ENCODE assay signal across 25 cellular contexts in genomic region chr2:217643814-217644301, GRCh38.
A peak's percentile ranks its signal among the peaks of the same experiment; 100 is the strongest.
DNase-seq lines count a peak whose midpoint lies in the region; ATAC-seq and TF ChIP-seq lines count a peak whose summit lies in the region.
"Had no signal": no experiment of that assay in that cellular context is flagged by ENCODE, and none has a peak within 500 bp of the region (broad histone marks: within the 10 kb centered on the region; RNA-seq: fewer than 3 reads in every experiment).

No MANE protein-coding gene starts in this region.

- no peak overlapping the region for H3K4ac ChIP-seq in mesenchymal stem cell (ENCODE audit: low read depth in 1 of 2, low read length in 2 of 2)

- DNase-seq in GM23338 (ENCODE audit: low spot score) (no peak), esophagus squamous epithelium (lab: John Stamatoyannopoulos, UW) (no peak), mesenchymal stem cell (no peak), sciatic nerve (ENCODE audit: low spot score) (no peak), NCI-H1105 (lab: John Stamatoyannopoulos, UW) (no peak)
- DNase-seq: activated CD4-positive, alpha-beta T cell treated with anti-CD3 and anti-CD28 coated beads, Interleukin-2, amount 10 ng/mL, durations not matched to agents 24 days and 14 days; activated naive CD4-positive, alpha-beta T cell treated with Interleukin-2 at 50 U/mL for 16 hours; activated T-cell treated with anti-CD3 and anti-CD28 coated beads, Interleukin-2, amount 50 U/mL, for 48 hours; colonic mucosa; DMS53; effector memory CD8-positive, alpha-beta T cell; foreskin melanocyte; GF-D8; MV-4-11; naive B cell; NCI-H1694 treated with DMSO at 0.1 percent for 48 hours; NCI-H2171 treated with DMSO at 0.1 percent for 48 hours; right lobe of liver; RPMI8226 had no signal

- H3K4me1 ChIP-seq in GM23338 (ENCODE audit: insufficient read depth) (no peaks in the 10 kb centered on the region), esophagus squamous epithelium (peaks cover 4 to 39% (median 14%) of the 10 kb centered on the region in 3 donors), mesenchymal stem cell (ENCODE audit: control insufficient read depth, insufficient read depth, low read depth, low read length) (no peaks in the 10 kb centered on the region)
- H3K4me1 ChIP-seq: breast epithelium, colonic mucosa, right lobe of liver had no signal

- no peaks in the 10 kb centered on the region for H3K79me2 ChIP-seq in GM23338 (replicated peaks; ENCODE audit: insufficient read depth)

- H2AFZ ChIP-seq in GM23338, result peak overlapping the region; percentile 28; the same call in 1 of the 2 replicates
- H2AFZ ChIP-seq in mesenchymal stem cell (ENCODE audit: low read depth, low read length), result peak overlapping the region; percentile 14

- peaks cover 7% of the 10 kb centered on the region for H3K9me2 ChIP-seq in GM23338 (ENCODE audit: insufficient read depth)

- intact Hi-C loops in esophagus squamous epithelium (cut with DNase I) (no loop called here), sciatic nerve (cut with DNase I) (no loop called here)

- H3K18ac ChIP-seq in mesenchymal stem cell (ENCODE audit: low read depth in 1 of 2, low read length in 2 of 2), result no peak overlapping the region

- no peak overlapping the region for H3K14ac ChIP-seq in mesenchymal stem cell (ENCODE audit: low read length in 2 of 2)

- H3K4me2 ChIP-seq in GM23338 (no peak overlapping the region), mesenchymal stem cell (ENCODE audit: low read length, poor library complexity, severe bottlenecking) (no peak overlapping the region)

- WGBS in esophagus squamous epithelium, 2 donors, result 40 to 49% methylated on average over 5 of the region's 5 CpGs
- 35% methylated on average over 5 of the region's 5 CpGs for WGBS in mesenchymal stem cell

- H3K4me1 Mint-ChIP-seq in GM23338, result no peaks in the 10 kb centered on the region; the same call in 2 of the 3 replicates
- H3K4me1 Mint-ChIP-seq: activated CD4-positive, alpha-beta T cell treated with anti-CD3 and anti-CD28 coated beads, Interleukin-2, amount 10 ng/mL, durations not matched to agents 24 days and 14 days; naive B cell had no signal

- H2BK5ac ChIP-seq in mesenchymal stem cell (ENCODE audit: low read depth, low read length, poor library complexity, severe bottlenecking), result no peak overlapping the region

- H3K27me3 ChIP-seq in GM23338 (ENCODE audit: insufficient read depth), result no peaks in the 10 kb centered on the region
- H3K27me3 ChIP-seq in esophagus squamous epithelium, result no peaks in the 10 kb centered on the region
- H3K27me3 ChIP-seq in mesenchymal stem cell (ENCODE audit: control insufficient read depth in 1 of 2, insufficient read depth in 1 of 2, low read length in 2 of 2), result no peaks in the 10 kb centered on the region
- H3K27me3 ChIP-seq: breast epithelium, colonic mucosa, right lobe of liver had no signal

- no peaks in the 10 kb centered on the region for H3F3A ChIP-seq in GM23338 (replicated peaks; ENCODE audit: low read depth)

- no peak overlapping the region for H2AK5ac ChIP-seq in mesenchymal stem cell (ENCODE audit: low read length, severe bottlenecking)

- H3K9me3 ChIP-seq in esophagus squamous epithelium (no peaks in the 10 kb centered on the region), mesenchymal stem cell (ENCODE audit: control insufficient read depth, low read length) (no peaks in the 10 kb centered on the region)
- H3K9me3 ChIP-seq: breast epithelium, colonic mucosa, right lobe of liver had no signal

- H4K20me1 ChIP-seq in GM23338 (replicated peaks; ENCODE audit: insufficient read depth), result no peaks in the 10 kb centered on the region

- no peak overlapping the region for H2BK15ac ChIP-seq in mesenchymal stem cell (ENCODE audit: low read depth, poor library complexity, severe bottlenecking)

- no peak overlapping the region for H3K4me3 ChIP-seq in GM23338
- H3K4me3 ChIP-seq in esophagus squamous epithelium, result no peak overlapping the region
- no peak overlapping the region for H3K4me3 ChIP-seq in mesenchymal stem cell (ENCODE audit: insufficient read depth in 1 of 2, low read depth in 1 of 2, low read length in 2 of 2)
- H3K4me3 ChIP-seq: breast epithelium, colonic mucosa, right lobe of liver had no signal

- H3K9me3 Mint-ChIP-seq in GM23338, result no peaks in the 10 kb centered on the region
- H3K9me3 Mint-ChIP-seq: activated CD4-positive, alpha-beta T cell treated with anti-CD3 and anti-CD28 coated beads, Interleukin-2, amount 10 ng/mL, durations not matched to agents 24 days and 14 days had no signal

- no peak overlapping the region for H3K4me3 Mint-ChIP-seq in GM23338
- H3K4me3 Mint-ChIP-seq: activated CD4-positive, alpha-beta T cell treated with anti-CD3 and anti-CD28 coated beads, Interleukin-2, amount 10 ng/mL, durations not matched to agents 24 days and 14 days; effector memory CD8-positive, alpha-beta T cell; naive B cell had no signal

- no peaks in the 10 kb centered on the region for H3K79me1 ChIP-seq in mesenchymal stem cell (replicated peaks; ENCODE audit: low read length, poor library complexity, severe bottlenecking)

- H2BK12ac ChIP-seq in mesenchymal stem cell (ENCODE audit: low read length in 2 of 2), result no peak overlapping the region

- no peak for TF ChIP-seq CTCF in GM23338 (conservative IDR thresholded peaks at IDR 0.05; ENCODE audit: low read depth in 2 of 2)
- no peak for TF ChIP-seq CTCF in esophagus squamous epithelium (IDR thresholded peaks at IDR 0.05)

- H4K91ac ChIP-seq in mesenchymal stem cell (ENCODE audit: low read length), result no peak overlapping the region

- H3K9ac ChIP-seq in mesenchymal stem cell (ENCODE audit: low read length), result no peak overlapping the region

- peaks cover 5% of the 10 kb centered on the region for H3K27me3 Mint-ChIP-seq in GM23338 (ENCODE audit: insufficient read depth, low read depth, poor library complexity)
- H3K27me3 Mint-ChIP-seq: activated CD4-positive, alpha-beta T cell treated with anti-CD3 and anti-CD28 coated beads, Interleukin-2, amount 10 ng/mL, durations not matched to agents 24 days and 14 days had no signal

- no peak overlapping the region for H3K27ac Mint-ChIP-seq in GM23338
- H3K27ac Mint-ChIP-seq: activated CD4-positive, alpha-beta T cell treated with anti-CD3 and anti-CD28 coated beads, Interleukin-2, amount 10 ng/mL, durations not matched to agents 24 days and 14 days; effector memory CD8-positive, alpha-beta T cell; naive B cell had no signal

- no peaks in the 10 kb centered on the region for H3K36me3 Mint-ChIP-seq in GM23338 (ENCODE audit: low read depth)
- H3K36me3 Mint-ChIP-seq: naive B cell had no signal

- TF ChIP-seq POLR2A in esophagus squamous epithelium (IDR thresholded peaks at IDR 0.05), result no peak

- H2BK120ac ChIP-seq in mesenchymal stem cell (ENCODE audit: low read depth, low read length), result no peak overlapping the region

- H3K36me3 ChIP-seq in GM23338 (ENCODE audit: insufficient read depth) (no peaks in the 10 kb centered on the region), esophagus squamous epithelium (no peaks in the 10 kb centered on the region), mesenchymal stem cell (ENCODE audit: control insufficient read depth in 1 of 2, insufficient read depth in 2 of 2, low read depth in 1 of 2, low read length in 2 of 2) (no peaks in the 10 kb centered on the region)
- H3K36me3 ChIP-seq: breast epithelium, colonic mucosa, right lobe of liver had no signal

- ATAC-seq in GM23338 (no peak), sciatic nerve (peak; percentile 52), HG02884 (IDR thresholded peaks at IDR 0.05; ENCODE audit: unreplicated experiment) (no peak), HG02885 (IDR thresholded peaks at IDR 0.05; ENCODE audit: poor library complexity, unreplicated experiment) (no peak), GM19397 (IDR thresholded peaks at IDR 0.05; ENCODE audit: unreplicated experiment) (no peak)
- ATAC-seq: effector memory CD8-positive, alpha-beta T cell; right lobe of liver; SK-N-SH treated with all-trans-retinoic acid at 6 μM for 48 hours had no signal

- H4K8ac ChIP-seq in mesenchymal stem cell (ENCODE audit: low read length), result no peak overlapping the region

- no peak overlapping the region for H3K23ac ChIP-seq in mesenchymal stem cell (ENCODE audit: low read length in 2 of 2)

- H3K27ac ChIP-seq in GM23338 (ENCODE audit: low read depth), result no peak overlapping the region
- H3K27ac ChIP-seq in esophagus squamous epithelium, result peak overlapping the region in 3 of 4 donors; percentile 39 to 76 (median 55)
- H3K27ac ChIP-seq in mesenchymal stem cell (ENCODE audit: low read length, poor library complexity, severe bottlenecking), result no peak overlapping the region
- H3K27ac ChIP-seq: breast epithelium, colonic mucosa, right lobe of liver, VCaP had no signal

Comparison
In these comparisons a context has a peak if more than half of its experiments do, and no peak if none do; other contexts are left out.
1. H3K27ac ChIP-seq: peak in esophagus squamous epithelium (3 of 4); none in GM23338 (single experiment) and mesenchymal stem cell (single experiment).